8 cellular contexts compared by ENCODE assay signal in the genomic region with DNA sequence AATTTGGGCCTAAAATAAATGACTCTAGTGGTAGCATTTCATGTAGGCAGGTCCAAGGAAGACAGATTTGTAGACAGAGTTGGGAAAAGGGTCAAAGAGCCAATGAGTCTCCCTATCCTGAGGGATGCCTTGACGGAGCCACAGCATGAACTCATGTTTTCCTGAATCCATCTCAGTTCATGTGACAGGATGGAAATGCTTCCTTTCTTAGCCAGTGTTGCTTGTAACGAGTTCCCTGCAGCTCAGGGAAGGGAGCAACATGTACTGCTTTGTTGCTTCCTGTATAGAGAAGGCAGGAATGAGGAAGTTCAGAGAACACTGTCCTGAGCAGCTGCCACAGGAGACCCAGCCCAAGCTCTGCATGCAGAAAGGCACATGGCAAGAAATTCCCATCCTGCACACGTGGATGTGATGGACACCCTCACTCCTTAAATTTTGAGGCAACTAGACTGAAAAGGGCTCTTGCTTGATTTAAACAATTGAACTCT. TPM values are rescaled to one million over a fixed set of nuclear protein-coding genes. Genes with fewer than 3 reads are reported as not detected.
A peak's percentile ranks its signal among the peaks of the same experiment; 100 is the strongest.
DNase-seq lines count a peak whose midpoint lies in the region; ATAC-seq and TF ChIP-seq lines count a peak whose summit lies in the region.

No MANE protein-coding gene starts in this region.

- no peaks in the 10 kb centered on the region for H4K20me1 ChIP-seq in BLaER1 treated with 17β-estradiol and CSF1 and Interleukin-3, amounts not matched to agents 10 nM and 100 nM
- H4K20me1 ChIP-seq in OCI-LY7 (ENCODE audit: insufficient read depth, low read length), result no peaks in the 10 kb centered on the region

- POLR2A ChIA-PET in OCI-LY7 (lab: Charles Lee), result interaction anchor here (0.6 kb wide), 1 partner anchor 942 kb away, joined by 3 read pairs; no protein-coding TSS in a partner anchor

- no peaks in the 10 kb centered on the region for H3K36me3 ChIP-seq in BLaER1 treated with 17β-estradiol and CSF1 and Interleukin-3, amounts not matched to agents 10 nM and 100 nM
- H3K36me3 ChIP-seq in OCI-LY7 (ENCODE audit: insufficient read depth, low read length), result no peaks in the 10 kb centered on the region

- no peaks in the 10 kb centered on the region for H3K9me3 ChIP-seq in BLaER1 treated with 17β-estradiol and CSF1 and Interleukin-3, amounts not matched to agents 10 nM and 100 nM (replicated peaks in 1 of 11)
- H3K9me3 ChIP-seq in OCI-LY7 (ENCODE audit: low read length), result no peaks in the 10 kb centered on the region

- no peaks in the 10 kb centered on the region for H3K9me2 ChIP-seq in OCI-LY7 (ENCODE audit: insufficient read depth, low read length)

- H3K4me2 ChIP-seq in BLaER1 treated with 17β-estradiol and CSF1 and Interleukin-3, amounts not matched to agents 10 nM and 100 nM, result peak overlapping the region; percentile 1 to 50 (median 14); a peak in 13 of 22 replicates
- no peak overlapping the region for H3K4me2 ChIP-seq in OCI-LY7 (ENCODE audit: low read length)

- no peaks in the 10 kb centered on the region for H3K79me2 ChIP-seq in OCI-LY7 (ENCODE audit: insufficient read depth, low read depth, low read length)

- DNase-seq in OCI-LY7 (ENCODE audit: low spot score), result peak; percentile 24
- peak; percentile 58 for DNase-seq in mucosa of gallbladder (ENCODE audit: low spot score)
- DNase-seq in ecto neural progenitor cell (ENCODE audit: low spot score), result no peak
- DNase-seq in 8988T, result no peak
- no peak for DNase-seq in activated CD8-positive, alpha-beta memory T cell treated with anti-CD3 and anti-CD28 coated beads, Interleukin-2, amount 50 U/mL, for 48 hours

- peak; percentile 76 for ATAC-seq in esophagus mucosa
- no peak for ATAC-seq in HG03571 (IDR thresholded peaks at IDR 0.05; ENCODE audit: unreplicated experiment)

- intact Hi-C loops in OCI-LY7 (cut with micrococcal nuclease; ENCODE audit: unreplicated experiment), result no loop called here

- H3K9ac ChIP-seq in BLaER1 treated with 17β-estradiol and CSF1 and Interleukin-3, amounts not matched to agents 10 nM and 100 nM, result no peak overlapping the region

- H3K4me1 ChIP-seq in BLaER1 treated with 17β-estradiol and CSF1 and Interleukin-3, amounts not matched to agents 10 nM and 100 nM, result peaks cover 12 to 26% (median 22%) of the 10 kb centered on the region in 10 experiments
- H3K4me1 ChIP-seq in OCI-LY7 (ENCODE audit: insufficient read depth, low read length, poor library complexity, severe bottlenecking), result no peaks in the 10 kb centered on the region

- H3K27ac ChIP-seq in BLaER1 treated with 17β-estradiol and CSF1 and Interleukin-3, amounts not matched to agents 10 nM and 100 nM, result peak overlapping the region in 5 of 11 experiments; percentile 4 to 46 (median 19); a peak in 6 of 22 replicates
- H3K27ac ChIP-seq in OCI-LY7 (ENCODE audit: low read depth, low read length, poor library complexity, severe bottlenecking), result no peak overlapping the region

- H2AFZ ChIP-seq in OCI-LY7 (ENCODE audit: low read length), result peak overlapping the region; percentile 14; the same call in 1 of the 2 replicates

- CTCF ChIA-PET in OCI-LY7 (lab: Charles Lee; ENCODE audit: unreplicated experiment), result no interaction called here

- H3K27me3 ChIP-seq in BLaER1 treated with 17β-estradiol and CSF1 and Interleukin-3, amounts not matched to agents 10 nM and 100 nM, result peaks cover 0 to 6% (median 0%) of the 10 kb centered on the region in 11 experiments; a peak in 1 of 22 replicates

- BruUV-seq in OCI-LY7 (replicated peaks; lab: Mats Ljungman, UMichigan), result no TSS peak

- no peak overlapping the region for H3K4me3 ChIP-seq in BLaER1 treated with 17β-estradiol and CSF1 and Interleukin-3, amounts not matched to agents 10 nM and 100 nM
- H3K4me3 ChIP-seq in OCI-LY7 (ENCODE audit: low read depth, low read length, poor library complexity, severe bottlenecking), result no peak overlapping the region

- no peak for TF ChIP-seq CTCF in OCI-LY7 (conservative IDR thresholded peaks at IDR 0.05; ENCODE audit: low read length)

RNA-seq across cellular contexts. Expression of gene TMEM17, which starts 27.9 kb away (rescaled TPM):
- 1.4 TPM in 1 of 2 replicates, not detected in the other for total RNA-seq in OCI-LY7 (2014; rRNA removed; shearing (Covaris generic))
- not detected in 2 replicates for total RNA-seq in OCI-LY7 (2022)
- 2.3 TPM for total RNA-seq in esophagus mucosa
- 3.3 TPM for total RNA-seq in mucosa of gallbladder

Comparison
In these comparisons a context has a peak if more than half of its experiments do, and no peak if none do; other contexts are left out.
1. DNase-seq: peak in OCI-LY7 (single experiment) and mucosa of gallbladder (single experiment); none in ecto neural progenitor cell (single experiment), 8988T (single experiment) and activated CD8-positive, alpha-beta memory T cell treated with anti-CD3 and anti-CD28 coated beads, Interleukin-2, amount 50 U/mL, for 48 hours (single experiment).